ENCODE assay signal across 10 cellular contexts in genomic region chr2:71458413-71459083, GRCh38. TPM values are rescaled to one million over a fixed set of nuclear protein-coding genes. Genes with fewer than 3 reads are reported as not detected.
DNase-seq lines count a peak whose midpoint lies in the region; ATAC-seq and TF ChIP-seq lines count a peak whose summit lies in the region.
"Had no signal": no experiment of that assay in that cellular context is flagged by ENCODE, and none has a peak within 500 bp of the region (broad histone marks: within the 10 kb centered on the region; RNA-seq: fewer than 3 reads in every experiment).

No MANE protein-coding gene starts in this region.

- H3K9me3 ChIP-seq in heart left ventricle, result peaks cover 0 to 9% (median 0%) of the 10 kb centered on the region in 12 donors
- H3K9me3 ChIP-seq in sigmoid colon, result no peaks in the 10 kb centered on the region

- intact Hi-C loops in heart left ventricle (cut with DNase I) (loop anchor here in 2 of 10 donors (10.0 kb wide), 1 partner anchor 234 kb away; the partner anchor contains the start of gene PAIP2B (in 2 of the 2)), sigmoid colon (cut with DNase I) (loop anchor here (1.0 kb wide), 1 partner anchor 127 kb away; the partner anchor contains the start of gene ZNF638)

- H3K27me3 ChIP-seq in heart left ventricle, result peaks cover 0 to 12% (median 0%) of the 10 kb centered on the region in 9 donors
- no peaks in the 10 kb centered on the region for H3K27me3 ChIP-seq in sigmoid colon

- H3K27ac ChIP-seq in heart left ventricle (peak overlapping the region; percentile 70 to 92 (median 90)), sigmoid colon (peak overlapping the region; percentile 67 to 86 (median 83))

- TF ChIP-seq CTCF in heart left ventricle (IDR thresholded peaks at IDR 0.05) (no peak), sigmoid colon (IDR thresholded peaks at IDR 0.05) (no peak)

- TF ChIP-seq POLR2A in heart left ventricle (IDR thresholded peaks at IDR 0.05) (no peak), sigmoid colon (IDR thresholded peaks at IDR 0.05) (no peak)

- no peak for TF ChIP-seq EP300 in sigmoid colon (IDR thresholded peaks at IDR 0.05)

- H3K4me1 ChIP-seq in heart left ventricle, result peaks cover 0 to 100% (median 82%) of the 10 kb centered on the region in 12 donors
- H3K4me1 ChIP-seq in sigmoid colon, result peaks cover 0 to 78% (median 67%) of the 10 kb centered on the region in 4 donors

- H3K36me3 ChIP-seq in heart left ventricle (no peaks in the 10 kb centered on the region), sigmoid colon (no peaks in the 10 kb centered on the region)

- WGBS in heart left ventricle, 4 donors, result 53 to 58% (median 54%) methylated on average over 7 of the region's 7 CpGs
- 85 to 86% methylated on average over 7 of the region's 7 CpGs for WGBS in sigmoid colon, 2 donors

- ATAC-seq in heart left ventricle (peak; percentile 43 to 65 (median 60)), GM18861 (IDR thresholded peaks at IDR 0.05; ENCODE audit: unreplicated experiment) (no peak)

- H3K4me3 ChIP-seq in heart left ventricle (no peak overlapping the region), sigmoid colon (no peak overlapping the region)

- peak; percentile 82 for DNase-seq in H4 (ENCODE audit: low spot score)
- DNase-seq in amniotic epithelial cell (ENCODE audit: low read depth), result peak; percentile 20
- peak in 2 of 5 donors; percentile 63 to 67 for DNase-seq in heart left ventricle
- no peak for DNase-seq in sigmoid colon
- no peak for DNase-seq in HuH-7 (ENCODE audit: low spot score)
- DNase-seq in NCI-H524 (lab: John Stamatoyannopoulos, UW), result no peak
- no peak for DNase-seq in activated CD4-positive, alpha-beta T cell treated with anti-CD3 and anti-CD28 coated beads for 4 hours
- DNase-seq: NCI-H1092 had no signal

RNA-seq across cellular contexts. Expression of gene DYSF, which starts 5.2 kb away (rescaled TPM):
- total RNA-seq in H4 (2014; rRNA removed; shearing (Covaris generic)), result 0.37 and 0.43 TPM in 2 replicates
- total RNA-seq in heart left ventricle (10 to 100 TPM; 51.8 to 99.9 (median 80.4) TPM), sigmoid colon (10 to 100 TPM; 12.5 to 49.6 (median 13.7) TPM)
- polyA plus RNA-seq in heart left ventricle (10 to 100 TPM; 25.5 to 33.6 TPM), sigmoid colon (1 to 10 TPM; 1.6 to 4.1 (median 2.4) TPM)
- total RNA-seq: activated T-helper 1 cell treated with anti-CD3 and anti-CD28 coated beads, Interleukin-12 subunit alpha, Interleukin-12 subunit beta, Interleukin-2, Interleukin-4 antibody, amounts not matched to agents 30 ng/mL and 10 ng/mL and 1 ng/mL, durations not matched to agents 14 hours and 24 hours and 36 hours had no signal

Comparison
In these comparisons a context has a peak if more than half of its experiments do, and no peak if none do; other contexts are left out.
1. DNase-seq: peak in H4 (single experiment) and amniotic epithelial cell (single experiment); none in sigmoid colon (single experiment), HuH-7 (single experiment), NCI-H524 (0 of 2) and activated CD4-positive, alpha-beta T cell treated with anti-CD3 and anti-CD28 coated beads for 4 hours (0 of 2).